In genomic region chr2:13711154-13711553, GRCh38 we compare ENCODE assay signal across 8 cellular contexts.
"Had no signal": no experiment of that assay in that cellular context is flagged by ENCODE, and none has a peak within 500 bp of the region (broad histone marks: within the 10 kb centered on the region; RNA-seq: fewer than 3 reads in every experiment).

No MANE protein-coding gene starts in this region.

- H3K4me3 ChIP-seq: GM12878 had no signal

- DNase-seq: GDM1, GF-D8 had no signal

- ATAC-seq: GM12878 had no signal

- FAIRE-seq: G401.6, GM12878, GM12891, GM12892, GM18507, GM19239 had no signal
